ENCODE assay signal across 16 cellular contexts in genomic region chr10:101704306-101704705, GRCh38. TPM values are rescaled to one million over a fixed set of nuclear protein-coding genes. Genes with fewer than 3 reads are reported as not detected.
DNase-seq lines count a peak whose midpoint lies in the region; ATAC-seq and TF ChIP-seq lines count a peak whose summit lies in the region.
"Had no signal": no experiment of that assay in that cellular context is flagged by ENCODE, and none has a peak within 500 bp of the region (broad histone marks: within the 10 kb centered on the region; RNA-seq: fewer than 3 reads in every experiment).

No MANE protein-coding gene starts in this region.

- H3K9ac ChIP-seq in neural progenitor cell, result no peak overlapping the region
- H3K9ac ChIP-seq: BLaER1 had no signal

- no peak overlapping the region for H3K27ac ChIP-seq in neural progenitor cell
- H3K27ac ChIP-seq: BLaER1 had no signal

- no peak for ATAC-seq in WTC11
- no peak for ATAC-seq in activated CD8-positive, alpha-beta T cell treated with anti-CD3 and anti-CD28 coated beads for 36 hours
- ATAC-seq: HepG2 had no signal

- H3K79me2 ChIP-seq in neural progenitor cell (ENCODE audit: low read depth), result no peaks in the 10 kb centered on the region

- H3K9me3 ChIP-seq in neural progenitor cell (ENCODE audit: low read depth), result no peaks in the 10 kb centered on the region
- H3K9me3 ChIP-seq: BLaER1, HAP-1 had no signal

- peaks cover 32% of the 10 kb centered on the region for H3F3A ChIP-seq in neural progenitor cell (ENCODE audit: low read depth)

- peaks cover 31% of the 10 kb centered on the region for H3K4me1 Mint-ChIP-seq in activated naive CD4-positive, alpha-beta T cell treated with anti-CD3 and anti-CD28 coated beads, Interleukin-2, amount 10 ng/mL, durations not matched to agents 7 days and 5 days
- H3K4me1 Mint-ChIP-seq in WTC11, result no peaks in the 10 kb centered on the region
- H3K4me1 Mint-ChIP-seq in neural progenitor cell, result peaks cover 27% of the 10 kb centered on the region
- H3K4me1 Mint-ChIP-seq in activated CD8-positive, alpha-beta T cell treated with anti-CD3 and anti-CD28 coated beads for 36 hours (ENCODE audit: low read depth), result peaks cover 24% of the 10 kb centered on the region

- H3K27me3 ChIP-seq in neural progenitor cell, result no peaks in the 10 kb centered on the region
- H3K27me3 ChIP-seq: BLaER1 had no signal

- CTCF ChIA-PET in activated naive CD4-positive, alpha-beta T cell treated with anti-CD3 and anti-CD28 coated beads, Interleukin-2, amount 10 ng/mL, durations not matched to agents 7 days and 5 days (lab: Charles Lee), result no interaction called here
- CTCF ChIA-PET in WTC11 (lab: Charles Lee), result interaction anchor here (0.9 to 1.8 kb wide), 4 partner anchors 45 to 133 kb away, joined by 3 to 7 read pairs (median 3); no protein-coding TSS in a partner anchor
- CTCF ChIA-PET in activated CD8-positive, alpha-beta T cell treated with anti-CD3 and anti-CD28 coated beads for 36 hours (lab: Charles Lee), result interaction anchor here (0.9 to 1.4 kb wide), 4 partner anchors 11 to 131 kb away, joined by 3 to 6 read pairs (median 4); no protein-coding TSS in a partner anchor

- DNase-seq in activated naive CD4-positive, alpha-beta T cell treated with anti-CD3 and anti-CD28 coated beads, Interleukin-2, amount 10 ng/mL, durations not matched to agents 7 days and 5 days, result no peak
- DNase-seq in activated naive CD4-positive, alpha-beta T cell treated with anti-CD3 and anti-CD28 coated beads, Interleukin-2, amount 50 U/mL, for 16 hours, result no peak
- no peak for DNase-seq in WTC11 (ENCODE audit: low spot score)
- peak; percentile 21 for DNase-seq in neural progenitor cell (ENCODE audit: low spot score)
- no peak for DNase-seq in UCSD-AML1 (lab: John Stamatoyannopoulos, UW; ENCODE audit: unreplicated experiment)
- no peak for DNase-seq in activated CD8-positive, alpha-beta T cell treated with anti-CD3 and anti-CD28 coated beads for 36 hours
- no peak for DNase-seq in LoVo (ENCODE audit: low spot score)
- DNase-seq: 8988T; CD4-positive, alpha-beta memory T cell; DMS153; DMS79; GDM1 had no signal

- intact Hi-C loops in activated CD8-positive, alpha-beta T cell treated with anti-CD3 and anti-CD28 coated beads for 36 hours (cut with micrococcal nuclease), result no loop called here

- peaks cover 4% of the 10 kb centered on the region for H3K36me3 Mint-ChIP-seq in activated naive CD4-positive, alpha-beta T cell treated with anti-CD3 and anti-CD28 coated beads, Interleukin-2, amount 10 ng/mL, durations not matched to agents 7 days and 5 days
- no peaks in the 10 kb centered on the region for H3K36me3 Mint-ChIP-seq in WTC11
- no peaks in the 10 kb centered on the region for H3K36me3 Mint-ChIP-seq in neural progenitor cell
- peaks cover 11% of the 10 kb centered on the region for H3K36me3 Mint-ChIP-seq in activated CD8-positive, alpha-beta T cell treated with anti-CD3 and anti-CD28 coated beads for 36 hours (ENCODE audit: low read depth)

- no peak overlapping the region for H3K4me3 ChIP-seq in neural progenitor cell
- H3K4me3 ChIP-seq: BLaER1, HAP-1 had no signal

- peaks cover 42% of the 10 kb centered on the region for H3K27me3 Mint-ChIP-seq in activated naive CD4-positive, alpha-beta T cell treated with anti-CD3 and anti-CD28 coated beads, Interleukin-2, amount 10 ng/mL, durations not matched to agents 7 days and 5 days
- no peaks in the 10 kb centered on the region for H3K27me3 Mint-ChIP-seq in WTC11 (ENCODE audit: low read depth)
- H3K27me3 Mint-ChIP-seq in neural progenitor cell (ENCODE audit: insufficient read depth, low read depth), result peaks cover 2% of the 10 kb centered on the region
- peaks cover 33% of the 10 kb centered on the region for H3K27me3 Mint-ChIP-seq in activated CD8-positive, alpha-beta T cell treated with anti-CD3 and anti-CD28 coated beads for 36 hours

- TF ChIP-seq CTCF in WTC11 (IDR thresholded peaks at IDR 0.05) (no peak), neural progenitor cell (IDR thresholded peaks at IDR 0.05) (no peak)
- TF ChIP-seq CTCF in activated CD8-positive, alpha-beta T cell treated with anti-CD3 and anti-CD28 coated beads for 36 hours (IDR thresholded peaks at IDR 0.05), result no peak

- no peak overlapping the region for H3K4me3 Mint-ChIP-seq in activated naive CD4-positive, alpha-beta T cell treated with anti-CD3 and anti-CD28 coated beads, Interleukin-2, amount 10 ng/mL, durations not matched to agents 7 days and 5 days
- H3K4me3 Mint-ChIP-seq in WTC11, result no peak overlapping the region
- no peak overlapping the region for H3K4me3 Mint-ChIP-seq in neural progenitor cell
- H3K4me3 Mint-ChIP-seq in activated CD8-positive, alpha-beta T cell treated with anti-CD3 and anti-CD28 coated beads for 36 hours, result no peak overlapping the region
- H3K4me3 Mint-ChIP-seq: CD14-positive monocyte had no signal

- peak overlapping the region; percentile 52 for H3K27ac Mint-ChIP-seq in activated naive CD4-positive, alpha-beta T cell treated with anti-CD3 and anti-CD28 coated beads, Interleukin-2, amount 10 ng/mL, durations not matched to agents 7 days and 5 days
- H3K27ac Mint-ChIP-seq in WTC11, result peak overlapping the region; percentile 69
- no peak overlapping the region for H3K27ac Mint-ChIP-seq in neural progenitor cell
- no peak overlapping the region for H3K27ac Mint-ChIP-seq in activated CD8-positive, alpha-beta T cell treated with anti-CD3 and anti-CD28 coated beads for 36 hours
- H3K27ac Mint-ChIP-seq: CD4-positive, alpha-beta memory T cell had no signal

- no peak overlapping the region for H2AFZ ChIP-seq in neural progenitor cell (replicated peaks)

- peaks cover 24% of the 10 kb centered on the region for H3K4me1 ChIP-seq in neural progenitor cell
- H3K4me1 ChIP-seq: BLaER1 had no signal

- H3K9me3 Mint-ChIP-seq in activated naive CD4-positive, alpha-beta T cell treated with anti-CD3 and anti-CD28 coated beads, Interleukin-2, amount 10 ng/mL, durations not matched to agents 7 days and 5 days, result no peaks in the 10 kb centered on the region
- no peaks in the 10 kb centered on the region for H3K9me3 Mint-ChIP-seq in WTC11
- no peaks in the 10 kb centered on the region for H3K9me3 Mint-ChIP-seq in neural progenitor cell
- H3K9me3 Mint-ChIP-seq in activated CD8-positive, alpha-beta T cell treated with anti-CD3 and anti-CD28 coated beads for 36 hours, result no peaks in the 10 kb centered on the region
- H3K9me3 Mint-ChIP-seq: CD14-positive monocyte; CD4-positive, alpha-beta memory T cell had no signal

- H4K20me1 ChIP-seq in neural progenitor cell (ENCODE audit: low read depth), result no peaks in the 10 kb centered on the region
- H4K20me1 ChIP-seq: BLaER1 had no signal

- H3K4me2 ChIP-seq in neural progenitor cell, result no peak overlapping the region
- H3K4me2 ChIP-seq: BLaER1 had no signal

- POLR2A ChIA-PET in WTC11 (lab: Charles Lee), result no interaction called here
- POLR2A ChIA-PET in activated CD8-positive, alpha-beta T cell treated with anti-CD3 and anti-CD28 coated beads for 36 hours (lab: Charles Lee), result interaction anchor here (1.1 to 1.8 kb wide), 2 partner anchors 10 to 11 kb away, joined by 3 to 5 read pairs; no protein-coding TSS in a partner anchor

- H3K36me3 ChIP-seq in neural progenitor cell, result no peaks in the 10 kb centered on the region
- H3K36me3 ChIP-seq: BLaER1, HAP-1 had no signal

TF ChIP-seq in WTC11, 78 proteins besides CTCF, POLR2A, EP300 and RAD21:
- no peak for TF ChIP-seq E2F1 (CRISPR knock-in tag; IDR thresholded peaks at IDR 0.05)
- no peak for TF ChIP-seq ZNF423 (CRISPR knock-in tag; IDR thresholded peaks at IDR 0.05)
- no peak for TF ChIP-seq JAZF1 (CRISPR knock-in tag; IDR thresholded peaks at IDR 0.05)
- TF ChIP-seq MAX (CRISPR knock-in tag; IDR thresholded peaks at IDR 0.05), result no peak

RNA-seq across cellular contexts. Expression of gene FBXW4, which starts 9.3 kb away (rescaled TPM):
- total RNA-seq in WTC11 (2021) (45.3 to 47.9 TPM (median 46.3 TPM) in 3 replicates), neural progenitor cell (ENCODE audit: low replicate concordance) (36.3 and 46.0 TPM in 2 replicates)
- 10 to 100 TPM; 37.6 to 38.2 TPM for total RNA-seq in activated CD8-positive, alpha-beta T cell treated with anti-CD3 and anti-CD28 coated beads for 36 hours

Comparison
In these comparisons a context has a peak if more than half of its experiments do, and no peak if none do; other contexts are left out.
1. H3K27ac Mint-ChIP-seq: peak in activated naive CD4-positive, alpha-beta T cell treated with anti-CD3 and anti-CD28 coated beads, Interleukin-2, amount 10 ng/mL, durations not matched to agents 7 days and 5 days (single experiment) and WTC11 (single experiment); none in neural progenitor cell (single experiment) and activated CD8-positive, alpha-beta T cell treated with anti-CD3 and anti-CD28 coated beads for 36 hours (single experiment).